19 cellular contexts compared by ENCODE assay signal in genomic region chr9:86997158-86997557, GRCh38.
"Had no signal": no experiment of that assay in that cellular context is flagged by ENCODE, and none has a peak within 500 bp of the region (broad histone marks: within the 10 kb centered on the region; RNA-seq: fewer than 3 reads in every experiment).

No MANE protein-coding gene starts in this region.

- H3K27ac Mint-ChIP-seq: activated naive CD8-positive, alpha-beta T cell treated with anti-CD3 and anti-CD28 coated beads, Interleukin-2, amount 50 U/mL, for 24 hours; activated T-cell treated with anti-CD3 and anti-CD28 coated beads, Interleukin-2, amount 50 U/mL, for 72 hours; effector memory CD8-positive, alpha-beta T cell; memory B cell; natural killer cell; stimulated activated naive CD8-positive, alpha-beta T cell treated with anti-CD3 and anti-CD28 coated beads, Interleukin-15, amount 100 ng/mL, for 72 hours had no signal

- H3K4me3 ChIP-seq: ascending aorta, pancreas, testis had no signal

- H3K9me3 Mint-ChIP-seq: activated naive CD8-positive, alpha-beta T cell treated with anti-CD3 and anti-CD28 coated beads, Interleukin-2, amount 50 U/mL, for 24 hours; activated T-cell treated with anti-CD3 and anti-CD28 coated beads, Interleukin-2, amount 50 U/mL, for 72 hours; effector memory CD8-positive, alpha-beta T cell; memory B cell; natural killer cell had no signal

- H3K9me3 ChIP-seq: ascending aorta, pancreas, testis had no signal

- H3K4me1 ChIP-seq: ascending aorta, testis had no signal

- H3K27me3 Mint-ChIP-seq: memory B cell had no signal

- H3K27me3 ChIP-seq: ascending aorta, pancreas, testis had no signal

- H3K36me3 Mint-ChIP-seq: memory B cell, natural killer cell had no signal

- H3K4me3 Mint-ChIP-seq: activated naive CD8-positive, alpha-beta T cell treated with anti-CD3 and anti-CD28 coated beads, Interleukin-2, amount 50 U/mL, for 24 hours; activated T-cell treated with anti-CD3 and anti-CD28 coated beads, Interleukin-2, amount 50 U/mL, for 72 hours; effector memory CD8-positive, alpha-beta T cell; memory B cell; natural killer cell; stimulated activated naive CD8-positive, alpha-beta T cell treated with anti-CD3 and anti-CD28 coated beads, Interleukin-15, amount 100 ng/mL, for 72 hours had no signal

- ATAC-seq: activated naive CD8-positive, alpha-beta T cell treated with anti-CD3 and anti-CD28 coated beads, Interleukin-2, amount 50 U/mL, for 24 hours; activated T-cell treated with anti-CD3 and anti-CD28 coated beads, Interleukin-2, amount 50 U/mL, for 72 hours; effector memory CD8-positive, alpha-beta T cell; natural killer cell; stimulated activated naive CD8-positive, alpha-beta T cell treated with anti-CD3 and anti-CD28 coated beads, Interleukin-15, amount 100 ng/mL, for 72 hours had no signal

- DNase-seq: activated CD4-positive, alpha-beta T cell treated with anti-CD3 and anti-CD28 coated beads, Interleukin-2, amount 50 U/mL, for 4 hours; activated CD4-positive, CD25-positive, alpha-beta regulatory T cell treated with anti-CD3 and anti-CD28 coated beads, Interleukin-2, amount 50 U/mL, for 72 hours; activated CD8-positive, alpha-beta memory T cell treated with anti-CD3 and anti-CD28 coated beads, Interleukin-2, amount 50 U/mL, for 4 hours; activated naive CD4-positive, alpha-beta T cell; activated naive CD8-positive, alpha-beta T cell treated with anti-CD3 and anti-CD28 coated beads, Interleukin-2, amount 50 U/mL, for 24 hours; activated T-cell treated with anti-CD3 and anti-CD28 coated beads, Interleukin-2, amount 50 U/mL, for 72 hours; central memory CD4-positive, alpha-beta T cell; effector memory CD8-positive, alpha-beta T cell; erythroblast; hypothalamus; natural killer cell; pancreas; retina; stimulated activated CD4-positive, alpha-beta T cell treated with anti-CD3 and anti-CD28 coated beads, Interleukin-4, amount 100 ng/mL, for 4 hours; stimulated activated naive CD8-positive, alpha-beta T cell treated with anti-CD3 and anti-CD28 coated beads, Interleukin-15, amount 100 ng/mL, for 72 hours; SW 1271; testis had no signal

- H3K36me3 ChIP-seq: ascending aorta, pancreas had no signal

- H3K4me1 Mint-ChIP-seq: activated naive CD8-positive, alpha-beta T cell treated with anti-CD3 and anti-CD28 coated beads, Interleukin-2, amount 50 U/mL, for 24 hours; memory B cell; natural killer cell; stimulated activated naive CD8-positive, alpha-beta T cell treated with anti-CD3 and anti-CD28 coated beads, Interleukin-15, amount 100 ng/mL, for 72 hours had no signal

- H3K27ac ChIP-seq: ascending aorta, pancreas, testis had no signal
